Comparison of ENCODE assay signal across 20 cellular contexts in genomic region chr17:27479838-27480237, GRCh38. TPM values are rescaled to one million over a fixed set of nuclear protein-coding genes. Genes with fewer than 3 reads are reported as not detected.
A peak's percentile ranks its signal among the peaks of the same experiment; 100 is the strongest.
DNase-seq lines count a peak whose midpoint lies in the region; ATAC-seq and TF ChIP-seq lines count a peak whose summit lies in the region.
"Had no signal": no experiment of that assay in that cellular context is flagged by ENCODE, and none has a peak within 500 bp of the region (broad histone marks: within the 10 kb centered on the region; RNA-seq: fewer than 3 reads in every experiment).

No MANE protein-coding gene starts in this region.

- H3K4me1 Mint-ChIP-seq in CD4-positive, CD25-positive, alpha-beta regulatory T cell = peaks cover 25 to 66% (median 50%) of the 10 kb centered on the region in 4 donors
- H3K4me1 Mint-ChIP-seq in H9 (peaks cover 62 to 71% of the 10 kb centered on the region in 2 experiments), memory B cell (peaks cover 48% of the 10 kb centered on the region), Caco-2 (ENCODE audit: low read depth, unreplicated experiment) (no peaks in the 10 kb centered on the region)
- peaks cover 74% of the 10 kb centered on the region for H3K4me1 Mint-ChIP-seq in activated naive CD8-positive, alpha-beta T cell treated with anti-CD3 and anti-CD28 coated beads for 36 hours

- H3K23me2 ChIP-seq in H9 (ENCODE audit: insufficient read length, low read depth, low read length, poor library complexity, severe bottlenecking) = no peaks in the 10 kb centered on the region

- TF ChIP-seq CTCF in H9 (conservative IDR thresholded peaks at IDR 0.05) (no peak), Caco-2 (IDR thresholded peaks at IDR 0.05; ENCODE audit: insufficient read depth in 1 of 2, low read depth in 1 of 2, low read length in 1 of 2, severe bottlenecking in 1 of 2, unreplicated experiment in 1 of 2) (no peak), testis (IDR thresholded peaks at IDR 0.05) (no peak)

- H3K27me3 Mint-ChIP-seq in CD4-positive, CD25-positive, alpha-beta regulatory T cell = no peaks in the 10 kb centered on the region
- H3K27me3 Mint-ChIP-seq in H9 (ENCODE audit: low read depth) = no peaks in the 10 kb centered on the region
- H3K27me3 Mint-ChIP-seq in activated naive CD8-positive, alpha-beta T cell treated with anti-CD3 and anti-CD28 coated beads for 36 hours = no peaks in the 10 kb centered on the region
- H3K27me3 Mint-ChIP-seq in memory B cell = no peaks in the 10 kb centered on the region
- H3K27me3 Mint-ChIP-seq in Caco-2 (ENCODE audit: insufficient read depth, unreplicated experiment) = no peaks in the 10 kb centered on the region

- H3K27me3 ChIP-seq in CD4-positive, CD25-positive, alpha-beta regulatory T cell (ENCODE audit: control insufficient read depth, insufficient read depth, low read length) = no peaks in the 10 kb centered on the region
- H3K27me3 ChIP-seq in H9 (ENCODE audit: insufficient read depth, low read length) = no peaks in the 10 kb centered on the region
- H3K27me3 ChIP-seq in Caco-2 (replicated peaks; ENCODE audit: control insufficient read depth, insufficient read depth, low read length) = no peaks in the 10 kb centered on the region
- no peaks in the 10 kb centered on the region for H3K27me3 ChIP-seq in testis
- H3K27me3 ChIP-seq: breast epithelium, heart left ventricle had no signal

- no peak overlapping the region for H4K8ac ChIP-seq in H9 (replicated peaks; ENCODE audit: insufficient read length, low read depth, low read length)

- peaks cover 4% of the 10 kb centered on the region for H3K36me3 Mint-ChIP-seq in CD4-positive, CD25-positive, alpha-beta regulatory T cell
- H3K36me3 Mint-ChIP-seq in H9 (ENCODE audit: insufficient read depth in 1 of 3, low read depth in 3 of 3) (peaks cover 0 to 5% (median 0%) of the 10 kb centered on the region in 3 experiments; a peak in 1 of 7 replicates), memory B cell (peaks cover 4% of the 10 kb centered on the region), Caco-2 (ENCODE audit: insufficient read depth, unreplicated experiment) (no peaks in the 10 kb centered on the region)
- peaks cover 29% of the 10 kb centered on the region for H3K36me3 Mint-ChIP-seq in activated naive CD8-positive, alpha-beta T cell treated with anti-CD3 and anti-CD28 coated beads for 36 hours

- WGBS in H9 (ENCODE audit: extremely low coverage, insufficient read length, low lambda C conversion rate) = no CpG with 5 or more reads among the region's 3 CpGs
- 95 to 96% methylated on average over 3 of the region's 3 CpGs for WGBS in testis, 2 donors

- H2BK120ac ChIP-seq in H9 (ENCODE audit: low read depth, low read length, poor library complexity, severe bottlenecking) = no peak overlapping the region

- DNase-seq in CD4-positive, CD25-positive, alpha-beta regulatory T cell = no peak
- DNase-seq in H9 = no peak
- DNase-seq in activated naive CD8-positive, alpha-beta T cell treated with anti-CD3 and anti-CD28 coated beads for 36 hours = no peak
- DNase-seq in memory B cell (ENCODE audit: low spot score in 2 of 2) = no peak
- DNase-seq in Caco-2 = no peak
- DNase-seq in testis = no peak
- DNase-seq: activated CD8-positive, alpha-beta memory T cell treated with anti-CD3 and anti-CD28 coated beads, Interleukin-2, amount 50 U/mL, for 4 hours; Calu3; heart left ventricle; Karpas-422; NCI-H1048; NCI-H2029; NCI-H446 treated with DMSO at 0.1 percent for 48 hours; NK-92 treated with Interleukin-12 subunit alpha and Interleukin-12 subunit beta, amount 100 ng/mL, for 24 hours; SK-N-SH; stimulated activated CD4-positive, alpha-beta T cell treated with anti-CD3 and anti-CD28 coated beads, Interleukin-4, amount 100 ng/mL, for 1 hour had no signal

- no peak overlapping the region for H3K4ac ChIP-seq in H9 (ENCODE audit: low read depth, low read length)

- no peak overlapping the region for H2BK12ac ChIP-seq in H9 (ENCODE audit: insufficient read length, low read depth, low read length)

- H3K36me3 ChIP-seq in CD4-positive, CD25-positive, alpha-beta regulatory T cell (ENCODE audit: control insufficient read depth, insufficient read depth, low read length) = no peaks in the 10 kb centered on the region
- no peaks in the 10 kb centered on the region for H3K36me3 ChIP-seq in Caco-2 (ENCODE audit: control insufficient read depth, insufficient read depth, low read length)
- no peaks in the 10 kb centered on the region for H3K36me3 ChIP-seq in testis (ENCODE audit: low read depth, missing control alignments)
- H3K36me3 ChIP-seq: breast epithelium, HAP-1, heart left ventricle had no signal

- H3K79me1 ChIP-seq in H9 (ENCODE audit: insufficient read depth, low read depth, low read length, poor library complexity, severe bottlenecking) = peaks cover 2% of the 10 kb centered on the region

- H4K5ac ChIP-seq in H9 (ENCODE audit: insufficient read length, low read depth, low read length) = no peak overlapping the region

- no peak overlapping the region for H3K23ac ChIP-seq in H9 (ENCODE audit: insufficient read length, low read depth, low read length)

- no peak overlapping the region for H2AK5ac ChIP-seq in H9 (ENCODE audit: insufficient read length, low read length)

- H3K79me2 ChIP-seq in H9 (ENCODE audit: insufficient read depth, low read length) = peaks cover 13% of the 10 kb centered on the region; the same call in 1 of the 2 replicates

- H3T11ph ChIP-seq in H9 (ENCODE audit: low read length) = no peak overlapping the region

- CTCF ChIA-PET in Caco-2 (lab: Charles Lee) = interaction anchor here (0.7 kb wide), 1 partner anchor 110 kb away, joined by 3 read pairs; no protein-coding TSS in a partner anchor

- ATAC-seq in CD4-positive, CD25-positive, alpha-beta regulatory T cell (ENCODE audit: low read depth in 2 of 2) = no peak
- ATAC-seq in memory B cell (ENCODE audit: low read depth) (no peak), GM18867 (IDR thresholded peaks at IDR 0.05; ENCODE audit: unreplicated experiment) (no peak)
- ATAC-seq: activated CD4-positive, CD25-positive, alpha-beta regulatory T cell treated with anti-CD3 and anti-CD28 coated beads, Interleukin-2, amount 50 U/mL, for 24 hours; heart left ventricle had no signal

- no peak overlapping the region for H3K27ac ChIP-seq in CD4-positive, CD25-positive, alpha-beta regulatory T cell (ENCODE audit: insufficient read depth, low read length, poor library complexity, severe bottlenecking)
- H3K27ac ChIP-seq in H9 (ENCODE audit: insufficient read length, low read depth, low read length) (no peak overlapping the region), testis (no peak overlapping the region)
- H3K27ac ChIP-seq: breast epithelium, heart left ventricle had no signal

- H3K18ac ChIP-seq in H9 (ENCODE audit: insufficient read length, low read depth, low read length) = no peak overlapping the region

- H3K4me1 ChIP-seq in CD4-positive, CD25-positive, alpha-beta regulatory T cell (ENCODE audit: control insufficient read depth, insufficient read depth, low read length, poor library complexity, severe bottlenecking) = peaks cover 30% of the 10 kb centered on the region
- H3K4me1 ChIP-seq in H9 (ENCODE audit: insufficient read depth, low read length) (peaks cover 19% of the 10 kb centered on the region; the same call in 1 of the 2 replicates), Caco-2 (no peaks in the 10 kb centered on the region), testis (no peaks in the 10 kb centered on the region)
- H3K4me1 ChIP-seq: breast epithelium had no signal

- H4K20me1 ChIP-seq in H9 (ENCODE audit: control insufficient read depth, insufficient read depth, insufficient read length) = peaks cover 4% of the 10 kb centered on the region

- H2BK20ac ChIP-seq in H9 (ENCODE audit: low read depth, low read length, poor library complexity, severe bottlenecking) = no peak overlapping the region

- no peak overlapping the region for H4K91ac ChIP-seq in H9 (ENCODE audit: insufficient read length, low read depth, low read length)

- peak overlapping the region in 1 of 4 donors; percentile 63 for H3K4me3 Mint-ChIP-seq in CD4-positive, CD25-positive, alpha-beta regulatory T cell
- peak overlapping the region in 1 of 2 experiments; percentile 65; a peak in 2 of 5 replicates for H3K4me3 Mint-ChIP-seq in H9
- H3K4me3 Mint-ChIP-seq in activated naive CD8-positive, alpha-beta T cell treated with anti-CD3 and anti-CD28 coated beads for 36 hours = no peak overlapping the region
- no peak overlapping the region for H3K4me3 Mint-ChIP-seq in memory B cell
- H3K4me3 Mint-ChIP-seq in Caco-2 (ENCODE audit: unreplicated experiment) = no peak overlapping the region

- H3K4me2 ChIP-seq in H9 (ENCODE audit: insufficient read depth, insufficient read length, low read length) = no peak overlapping the region
- H3K4me2 ChIP-seq: SK-N-SH had no signal

- no peaks in the 10 kb centered on the region for H3K9me3 Mint-ChIP-seq in CD4-positive, CD25-positive, alpha-beta regulatory T cell
- H3K9me3 Mint-ChIP-seq in H9 (no peaks in the 10 kb centered on the region), memory B cell (no peaks in the 10 kb centered on the region), Caco-2 (ENCODE audit: unreplicated experiment) (no peaks in the 10 kb centered on the region)
- H3K9me3 Mint-ChIP-seq in activated naive CD8-positive, alpha-beta T cell treated with anti-CD3 and anti-CD28 coated beads for 36 hours = no peaks in the 10 kb centered on the region

- H3K9me3 ChIP-seq in CD4-positive, CD25-positive, alpha-beta regulatory T cell (ENCODE audit: control insufficient read depth in 2 of 2, low read length in 2 of 2) = no peaks in the 10 kb centered on the region
- no peaks in the 10 kb centered on the region for H3K9me3 ChIP-seq in H9 (ENCODE audit: control insufficient read depth, low read depth, low read length)
- no peaks in the 10 kb centered on the region for H3K9me3 ChIP-seq in Caco-2
- no peaks in the 10 kb centered on the region for H3K9me3 ChIP-seq in testis
- H3K9me3 ChIP-seq: breast epithelium, HAP-1, heart left ventricle, SK-N-SH had no signal

- POLR2A ChIA-PET in Caco-2 (lab: Charles Lee) = no interaction called here

- intact Hi-C loops in Caco-2 (cut with micrococcal nuclease; ENCODE audit: unreplicated experiment) = no loop called here
- intact Hi-C loops in testis (cut with DNase I; ENCODE audit: low total_unique reads) = no loop called here

- H2AFZ ChIP-seq in H9 (ENCODE audit: low read length) = no peak overlapping the region

- no peak overlapping the region; the same call in 1 of the 2 replicates for H3K14ac ChIP-seq in H9 (ENCODE audit: insufficient read depth, low read length)

- TF ChIP-seq POLR2A in testis (IDR thresholded peaks at IDR 0.05) = no peak

- BruUV-seq in Caco-2 (replicated peaks; lab: Mats Ljungman, UMichigan) = no TSS peak

- no peak overlapping the region for H3K9ac ChIP-seq in H9 (ENCODE audit: extremely low read depth, insufficient read length, low read length)
- H3K9ac ChIP-seq: SK-N-SH had no signal

- peak overlapping the region; percentile 1 to 85 (median 56) for H3K27ac Mint-ChIP-seq in CD4-positive, CD25-positive, alpha-beta regulatory T cell
- H3K27ac Mint-ChIP-seq in H9 = peak overlapping the region; percentile 79 to 98 (median 90); a peak in 5 of 7 replicates
- peak overlapping the region; percentile 21 for H3K27ac Mint-ChIP-seq in activated naive CD8-positive, alpha-beta T cell treated with anti-CD3 and anti-CD28 coated beads for 36 hours
- H3K27ac Mint-ChIP-seq in memory B cell = peak overlapping the region; percentile 70
- H3K27ac Mint-ChIP-seq in Caco-2 (ENCODE audit: unreplicated experiment) = no peak overlapping the region

- H3K56ac ChIP-seq in H9 (ENCODE audit: insufficient read length, low read depth, low read length) = no peak overlapping the region

- H2BK15ac ChIP-seq in H9 (ENCODE audit: low read depth, low read length) = no peak overlapping the region

- no peak overlapping the region for H2BK5ac ChIP-seq in H9 (ENCODE audit: insufficient read length, low read length)

- H3K4me3 ChIP-seq in CD4-positive, CD25-positive, alpha-beta regulatory T cell (ENCODE audit: low read depth, low read length) = no peak overlapping the region
- no peak overlapping the region for H3K4me3 ChIP-seq in Caco-2 (ENCODE audit: low read depth, low read length)
- no peak overlapping the region for H3K4me3 ChIP-seq in testis
- H3K4me3 ChIP-seq: breast epithelium, HAP-1, heart left ventricle had no signal

RNA-seq across cellular contexts. Expression of gene KSR1, which starts 23.6 kb away (rescaled TPM):
- 69.5 TPM for total RNA-seq in CD4-positive, CD25-positive, alpha-beta regulatory T cell
- 1 to 10 TPM; 1.2 to 3.1 (median 1.5) TPM for polyA plus RNA-seq in CD4-positive, CD25-positive, alpha-beta regulatory T cell
- 43.5 and 44.9 TPM in 2 replicates for total RNA-seq in H9 (2021)
- total RNA-seq in activated naive CD8-positive, alpha-beta T cell treated with anti-CD3 and anti-CD28 coated beads for 36 hours = 10 to 100 TPM; 58.9 to 62.5 TPM
- 88.9 and 91.5 TPM in 2 replicates for total RNA-seq in Caco-2 (2022)
- 10 to 100 TPM; 44.8 to 80.7 TPM for total RNA-seq in testis
- 63.7 TPM for polyA plus RNA-seq in testis (ENCODE audit: insufficient read depth, low read depth, low replicate concordance)
